8 cellular contexts compared by ENCODE assay signal in the genomic region with DNA sequence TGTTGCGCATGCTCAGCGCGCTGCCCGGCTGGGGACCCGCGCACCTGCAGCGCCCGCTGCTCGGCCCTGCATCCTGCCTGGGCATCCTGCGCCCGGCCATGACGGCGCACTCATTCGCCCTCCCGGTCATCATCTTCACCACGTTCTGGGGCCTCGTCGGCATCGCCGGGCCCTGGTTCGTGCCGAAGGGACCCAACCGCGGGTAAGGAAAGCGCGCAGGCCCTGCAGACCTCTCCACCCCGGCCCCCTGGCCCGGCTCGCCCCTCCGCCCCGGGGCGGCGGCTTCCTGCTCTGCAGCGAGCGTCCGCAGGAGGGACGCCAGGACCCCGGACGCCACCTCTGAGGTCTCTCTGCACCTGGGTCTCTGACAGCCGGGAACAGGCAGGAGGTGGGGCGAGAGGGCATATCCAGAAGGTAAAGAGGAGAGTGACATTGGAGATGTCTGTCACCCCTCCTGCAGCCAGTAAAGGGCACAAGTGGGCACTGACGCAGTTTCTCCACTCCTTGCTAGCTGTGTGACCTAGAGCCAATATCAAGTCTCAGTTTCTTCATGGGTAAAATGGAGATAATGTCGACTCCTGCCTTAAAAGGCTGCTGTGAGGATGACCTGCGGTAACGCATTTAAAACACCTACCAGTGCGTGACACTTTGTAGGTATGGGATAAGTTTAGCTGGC. TPM values are rescaled to one million over a fixed set of nuclear protein-coding genes. Genes with fewer than 3 reads are reported as not detected.
A peak's percentile ranks its signal among the peaks of the same experiment; 100 is the strongest.
DNase-seq lines count a peak whose midpoint lies in the region; ATAC-seq, FAIRE-seq and TF ChIP-seq lines count a peak whose summit lies in the region.

Gene ATP6V0E2 (plus strand): TSS at position 2 of the 676 bp plus-strand sequence. CDS start 97 bp downstream, at position 99.

- H3K27ac Mint-ChIP-seq in activated naive CD8-positive, alpha-beta T cell treated with anti-CD3 and anti-CD28 coated beads for 36 hours = peak within 1 kb of the TSS; percentile 95
- peak within 1 kb of the TSS; percentile 86 for H3K27ac Mint-ChIP-seq in stimulated activated naive B cell treated with anti-CD40 and anti-IgM and Interleukin-4, amounts not matched to agents 10 μg/mL and 1 μg/mL and 100 μg/mL, for 72 hours

- peaks cover 62% of the 10 kb centered on the region for H3K4me1 Mint-ChIP-seq in activated naive CD8-positive, alpha-beta T cell treated with anti-CD3 and anti-CD28 coated beads for 36 hours
- H3K4me1 Mint-ChIP-seq in stimulated activated naive B cell treated with anti-CD40 and anti-IgM and Interleukin-4, amounts not matched to agents 10 μg/mL and 1 μg/mL and 100 μg/mL, for 72 hours = peaks cover 31 to 56% of the 10 kb centered on the region in 2 donors

- TF ChIP-seq CTCF in AG09309 (IDR thresholded peaks at IDR 0.05; ENCODE audit: control insufficient read depth, insufficient read depth, low read depth, low read length, missing control alignments) = no peak

- H3K36me3 Mint-ChIP-seq in activated naive CD8-positive, alpha-beta T cell treated with anti-CD3 and anti-CD28 coated beads for 36 hours = peaks cover 42% of the 10 kb centered on the region
- peaks cover 3 to 19% of the 10 kb centered on the region in 2 donors for H3K36me3 Mint-ChIP-seq in stimulated activated naive B cell treated with anti-CD40 and anti-IgM and Interleukin-4, amounts not matched to agents 10 μg/mL and 1 μg/mL and 100 μg/mL, for 72 hours

- H3K4me3 ChIP-seq in AG09309 (ENCODE audit: control insufficient read depth, low read depth, low read length) (peak within 1 kb of the TSS; percentile 70), iPS-11a (ENCODE audit: low read depth, low read length) (peak within 1 kb of the TSS; percentile 63)

- ATAC-seq in GM19035 (IDR thresholded peaks at IDR 0.05; ENCODE audit: unreplicated experiment) (peak; percentile 36), HG03432 (IDR thresholded peaks at IDR 0.05; ENCODE audit: unreplicated experiment) (peak; percentile 31)
- peak in 1 of 2 donors; percentile 44 for ATAC-seq in stimulated activated naive B cell treated with anti-CD40 and anti-IgM and Interleukin-4, amounts not matched to agents 10 μg/mL and 1 μg/mL and 100 μg/mL, for 72 hours (replicated peaks)

- FAIRE-seq in HTR-8/SVneo (lab: Jason Lieb, UNC) = no peak

- H3K27me3 Mint-ChIP-seq in activated naive CD8-positive, alpha-beta T cell treated with anti-CD3 and anti-CD28 coated beads for 36 hours = no peaks in the 10 kb centered on the region
- H3K27me3 Mint-ChIP-seq in stimulated activated naive B cell treated with anti-CD40 and anti-IgM and Interleukin-4, amounts not matched to agents 10 μg/mL and 1 μg/mL and 100 μg/mL, for 72 hours = no peaks in the 10 kb centered on the region

- H3K4me3 Mint-ChIP-seq in activated naive CD8-positive, alpha-beta T cell treated with anti-CD3 and anti-CD28 coated beads for 36 hours = peak within 1 kb of the TSS; percentile 89
- peak within 1 kb of the TSS; percentile 85 to 87 for H3K4me3 Mint-ChIP-seq in stimulated activated naive B cell treated with anti-CD40 and anti-IgM and Interleukin-4, amounts not matched to agents 10 μg/mL and 1 μg/mL and 100 μg/mL, for 72 hours

- H3K9me3 Mint-ChIP-seq in activated naive CD8-positive, alpha-beta T cell treated with anti-CD3 and anti-CD28 coated beads for 36 hours = no peaks in the 10 kb centered on the region
- no peaks in the 10 kb centered on the region for H3K9me3 Mint-ChIP-seq in stimulated activated naive B cell treated with anti-CD40 and anti-IgM and Interleukin-4, amounts not matched to agents 10 μg/mL and 1 μg/mL and 100 μg/mL, for 72 hours

- DNase-seq in AG09309 (ENCODE audit: low read depth) (no peak), HTR-8/SVneo (ENCODE audit: insufficient read length, low spot score) (no peak), retina (no peak)
- no peak for DNase-seq in activated naive CD8-positive, alpha-beta T cell treated with anti-CD3 and anti-CD28 coated beads for 36 hours
- no peak for DNase-seq in stimulated activated naive B cell treated with anti-CD40 and anti-IgM and Interleukin-4, amounts not matched to agents 10 μg/mL and 1 μg/mL and 100 μg/mL, for 72 hours

RNA-seq across cellular contexts. Expression of gene ATP6V0E2, which starts in this region (rescaled TPM):
- 10 to 100 TPM; 59.2 to 64.0 TPM for total RNA-seq in activated naive CD8-positive, alpha-beta T cell treated with anti-CD3 and anti-CD28 coated beads for 36 hours
